22 cellular contexts compared by ENCODE assay signal in genomic region chr18:4204151-4204720, GRCh38.
"Had no signal": no experiment of that assay in that cellular context is flagged by ENCODE, and none has a peak within 500 bp of the region (broad histone marks: within the 10 kb centered on the region; RNA-seq: fewer than 3 reads in every experiment).

No MANE protein-coding gene starts in this region.

- H3K4me3 ChIP-seq: dorsolateral prefrontal cortex, esophagus muscularis mucosa, gastrocnemius medialis, ovary, psoas muscle, right atrium auricular region, thyroid gland, upper lobe of right lung had no signal

- H3K4me1 ChIP-seq: esophagus muscularis mucosa, gastrocnemius medialis, psoas muscle, right atrium auricular region, thyroid gland, upper lobe of right lung had no signal

- H3K36me3 ChIP-seq: esophagus muscularis mucosa, gastrocnemius medialis, neutrophil, ovary, right atrium auricular region, thyroid gland, upper lobe of right lung had no signal

- H3K27me3 ChIP-seq: dorsolateral prefrontal cortex, esophagus muscularis mucosa, gastrocnemius medialis, neutrophil, ovary, right atrium auricular region, thyroid gland, upper lobe of right lung had no signal

- DNase-seq: activated CD4-positive, alpha-beta memory T cell treated with anti-CD3 and anti-CD28 coated beads, Interleukin-2, amount 10 ng/mL, durations not matched to agents 7 days and 5 days; activated CD4-positive, alpha-beta T cell treated with anti-CD3 and anti-CD28 coated beads, Interleukin-2, amount 10 ng/mL, durations not matched to agents 24 days and 14 days; activated effector memory CD4-positive, alpha-beta T cell treated with Interleukin-2 at 50 U/mL for 16 hours; activated naive CD4-positive, alpha-beta T cell treated with anti-CD3 and anti-CD28 coated beads, Interleukin-2, amount 10 ng/mL, durations not matched to agents 7 days and 5 days; activated naive CD8-positive, alpha-beta T cell treated with anti-CD3 and anti-CD28 coated beads, Interleukin-2, amount 50 U/mL, for 24 hours; activated T-cell treated with anti-CD3 and anti-CD28 coated beads, Interleukin-2, amount 50 U/mL, for 72 hours; central memory CD4-positive, alpha-beta T cell; dorsolateral prefrontal cortex; effector memory CD8-positive, alpha-beta T cell; gastrocnemius medialis; hypothalamus; left ventricle myocardium superior; mammary epithelial cell; ovary; psoas muscle; substantia nigra; thyroid gland; upper lobe of right lung had no signal

- H3K9me3 ChIP-seq: esophagus muscularis mucosa, gastrocnemius medialis, neutrophil, ovary, psoas muscle, right atrium auricular region, thyroid gland, upper lobe of right lung had no signal

- H3K27ac ChIP-seq: esophagus muscularis mucosa, gastrocnemius medialis, neutrophil, ovary, psoas muscle, right atrium auricular region, thyroid gland, upper lobe of right lung had no signal

- ATAC-seq: activated CD4-positive, CD25-positive, alpha-beta regulatory T cell treated with anti-CD3 and anti-CD28 coated beads, Interleukin-2, amount 50 U/mL, for 24 hours; activated naive CD8-positive, alpha-beta T cell treated with anti-CD3 and anti-CD28 coated beads, Interleukin-2, amount 50 U/mL, for 24 hours; activated T-cell treated with anti-CD3 and anti-CD28 coated beads, Interleukin-2, amount 50 U/mL, for 72 hours; effector memory CD8-positive, alpha-beta T cell; gastrocnemius medialis; left ventricle myocardium superior; psoas muscle; upper lobe of right lung had no signal
